Comparison of ENCODE assay signal across 27 cellular contexts in the genomic region with DNA sequence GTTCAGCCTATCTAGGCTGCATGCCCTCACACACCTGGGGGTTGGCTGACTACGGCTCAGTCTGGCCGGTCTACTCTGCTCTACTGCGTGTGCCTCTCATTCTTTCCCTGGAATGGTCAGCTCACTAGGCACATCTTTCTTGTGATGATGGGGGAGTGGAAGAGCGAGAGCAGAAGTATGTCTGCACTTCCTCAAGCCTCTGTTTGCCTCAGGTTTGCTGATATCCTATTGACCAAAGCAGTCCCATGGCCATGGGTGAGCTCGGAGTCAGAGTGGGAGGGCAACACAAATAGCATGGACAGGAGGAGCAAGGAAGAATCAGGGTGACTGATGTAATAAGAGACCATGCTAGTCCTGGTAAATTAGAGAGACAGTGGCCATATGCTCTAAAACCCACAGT.
"Had no signal": no experiment of that assay in that cellular context is flagged by ENCODE, and none has a peak within 500 bp of the region (broad histone marks: within the 10 kb centered on the region; RNA-seq: fewer than 3 reads in every experiment).

No MANE protein-coding gene starts in this region.

- DNase-seq: activated CD4-positive, alpha-beta memory T cell treated with anti-CD3 and anti-CD28 coated beads, Interleukin-2, amount 10 ng/mL, durations not matched to agents 7 days and 5 days; activated CD4-positive, alpha-beta T cell treated with anti-CD3 and anti-CD28 coated beads for 1 hour; activated CD4-positive, alpha-beta T cell treated with anti-CD3 and anti-CD28 coated beads for 4 hours; activated CD4-positive, alpha-beta T cell treated with anti-CD3 and anti-CD28 coated beads, Interleukin-2, amount 10 ng/mL, durations not matched to agents 7 days and 5 days; activated CD4-positive, alpha-beta T cell treated with anti-CD3 and anti-CD28 coated beads, Interleukin-2, amount 50 U/mL, for 4 hours; activated effector memory CD4-positive, alpha-beta T cell treated with Interleukin-2 at 50 U/mL for 16 hours; activated gamma-delta T cell treated with Interleukin-2 at 50 U/mL for 16 hours; activated naive CD4-positive, alpha-beta T cell treated with anti-CD3 and anti-CD28 coated beads, Interleukin-2, amount 50 U/mL, for 16 hours; activated naive CD4-positive, alpha-beta T cell treated with Interleukin-2 at 50 U/mL for 16 hours; activated T-cell treated with anti-CD3 and anti-CD28 coated beads, Interleukin-2, amount 50 U/mL, for 4 hours; amniotic stem cell; anterior cingulate cortex; body of pancreas; caudate nucleus; cortex of kidney; dermis blood vessel endothelial cell; effector CD4-positive, alpha-beta T cell; effector memory CD8-positive, alpha-beta T cell; erythroblast; esophagus squamous epithelium; foreskin melanocyte; head of caudate nucleus; T-helper 2 cell had no signal

- H3K4me3 Mint-ChIP-seq: activated CD4-positive, alpha-beta memory T cell treated with anti-CD3 and anti-CD28 coated beads, Interleukin-2, amount 10 ng/mL, durations not matched to agents 7 days and 5 days; activated CD4-positive, alpha-beta T cell treated with anti-CD3 and anti-CD28 coated beads, Interleukin-2, amount 10 ng/mL, durations not matched to agents 7 days and 5 days; activated naive CD8-positive, alpha-beta T cell; activated T-cell treated with anti-CD3 and anti-CD28 coated beads, Interleukin-2, amount 50 U/mL, for 4 hours; activated T-helper 17 cell treated with anti-CD3 and anti-CD28 coated beads, Interleukin-2, amount 50 U/mL, for 72 hours; effector memory CD8-positive, alpha-beta T cell; WTC11 had no signal

- H3K27me3 ChIP-seq: body of pancreas, esophagus squamous epithelium, gastroesophageal sphincter had no signal

- H3K36me3 ChIP-seq: esophagus squamous epithelium, gastroesophageal sphincter had no signal

- H3K9me3 Mint-ChIP-seq: activated CD4-positive, alpha-beta memory T cell treated with anti-CD3 and anti-CD28 coated beads, Interleukin-2, amount 10 ng/mL, durations not matched to agents 7 days and 5 days; activated CD4-positive, alpha-beta T cell treated with anti-CD3 and anti-CD28 coated beads, Interleukin-2, amount 10 ng/mL, durations not matched to agents 7 days and 5 days; activated T-cell treated with anti-CD3 and anti-CD28 coated beads, Interleukin-2, amount 50 U/mL, for 4 hours; activated T-helper 17 cell treated with anti-CD3 and anti-CD28 coated beads, Interleukin-2, amount 50 U/mL, for 72 hours; effector memory CD8-positive, alpha-beta T cell; WTC11 had no signal

- H3K27ac ChIP-seq: body of pancreas, esophagus squamous epithelium, gastroesophageal sphincter had no signal

- H3K9me3 ChIP-seq: body of pancreas, esophagus squamous epithelium, gastroesophageal sphincter had no signal

- H3K27me3 Mint-ChIP-seq: activated naive CD8-positive, alpha-beta T cell; effector memory CD8-positive, alpha-beta T cell had no signal

- H3K4me3 ChIP-seq: body of pancreas, esophagus squamous epithelium, gastroesophageal sphincter had no signal

- H3K4me1 Mint-ChIP-seq: activated CD4-positive, alpha-beta memory T cell treated with anti-CD3 and anti-CD28 coated beads, Interleukin-2, amount 10 ng/mL, durations not matched to agents 7 days and 5 days; activated CD4-positive, alpha-beta T cell treated with anti-CD3 and anti-CD28 coated beads, Interleukin-2, amount 10 ng/mL, durations not matched to agents 7 days and 5 days; activated T-helper 17 cell treated with anti-CD3 and anti-CD28 coated beads, Interleukin-2, amount 50 U/mL, for 72 hours had no signal

- H3K4me1 ChIP-seq: body of pancreas, esophagus squamous epithelium had no signal

- H3K36me3 Mint-ChIP-seq: activated naive CD8-positive, alpha-beta T cell; WTC11 had no signal

- H3K27ac Mint-ChIP-seq: activated CD4-positive, alpha-beta memory T cell treated with anti-CD3 and anti-CD28 coated beads, Interleukin-2, amount 10 ng/mL, durations not matched to agents 7 days and 5 days; activated CD4-positive, alpha-beta T cell treated with anti-CD3 and anti-CD28 coated beads, Interleukin-2, amount 10 ng/mL, durations not matched to agents 7 days and 5 days; activated naive CD8-positive, alpha-beta T cell; activated T-helper 17 cell treated with anti-CD3 and anti-CD28 coated beads, Interleukin-2, amount 50 U/mL, for 72 hours; effector memory CD8-positive, alpha-beta T cell; WTC11 had no signal

- ATAC-seq: activated T-cell treated with anti-CD3 and anti-CD28 coated beads, Interleukin-2, amount 50 U/mL, for 4 hours; activated T-helper 17 cell treated with anti-CD3 and anti-CD28 coated beads, Interleukin-2, amount 50 U/mL, for 72 hours; body of pancreas; effector memory CD8-positive, alpha-beta T cell; gastroesophageal sphincter; WTC11 had no signal
